In genomic region chr11:40328890-40329617, GRCh38 we compare ENCODE assay signal across 8 cellular contexts.
DNase-seq lines count a peak whose midpoint lies in the region; ATAC-seq and TF ChIP-seq lines count a peak whose summit lies in the region.

No MANE protein-coding gene starts in this region.

- dilution Hi-C loops in mammary epithelial cell (cut with HindIII; ENCODE audit: low sequenced_read_pairs), result no loop called here

- in situ Hi-C loops in mammary epithelial cell (cut with MboI; ENCODE audit: low sequenced_read_pairs in 2 of 2), result no loop called here

- BruUV-seq in mammary epithelial cell (replicated peaks; lab: Mats Ljungman, UMichigan), result no TSS peak

- intact Hi-C loops in mammary epithelial cell (cut with micrococcal nuclease), result no loop called here
- intact Hi-C loops in lower lobe of right lung (cut with DNase I), result no loop called here

- H4K20me1 ChIP-seq in mammary epithelial cell (ENCODE audit: insufficient read depth, low read length), result no peaks in the 10 kb centered on the region

- peak; percentile 95 to 98 for ATAC-seq in lower lobe of right lung
- no peak for ATAC-seq in GM21528 (IDR thresholded peaks at IDR 0.05; ENCODE audit: low FRiP score, unreplicated experiment)

- H3K4me3 ChIP-seq in AG04450 (ENCODE audit: low read depth, low read length) (peak overlapping the region; percentile 11; the same call in 1 of the 2 replicates), MG63 (no peak overlapping the region), mammary epithelial cell (replicated peaks in 1 of 3; ENCODE audit: insufficient read depth in 1 of 3, low read depth in 2 of 3, low read length in 3 of 3) (no peak overlapping the region), lower lobe of right lung (no peak overlapping the region)

- H3K27ac ChIP-seq in AG04450 (ENCODE audit: low read depth, low read length), result peak overlapping the region; percentile 77
- peak overlapping the region; percentile 65 for H3K27ac ChIP-seq in mammary epithelial cell (ENCODE audit: insufficient read depth, low read depth, low read length)
- H3K27ac ChIP-seq in lower lobe of right lung, result peak overlapping the region; percentile 28

- POLR2A ChIA-PET in AG04450 (lab: Yijun Ruan, JAX), result interaction anchor here (0.9 to 1.6 kb wide), 2 partner anchors 12 to 59 kb away, joined by 3 read pairs; no protein-coding TSS in a partner anchor

- no peaks in the 10 kb centered on the region for H3K27me3 ChIP-seq in AG04450 (ENCODE audit: control insufficient read depth, insufficient read depth, low read length)
- no peaks in the 10 kb centered on the region for H3K27me3 ChIP-seq in MG63
- H3K27me3 ChIP-seq in mammary epithelial cell (ENCODE audit: insufficient read depth, low read length), result no peaks in the 10 kb centered on the region
- no peaks in the 10 kb centered on the region for H3K27me3 ChIP-seq in lower lobe of right lung (ENCODE audit: low read depth)

- peaks cover 4% of the 10 kb centered on the region for H3K4me1 ChIP-seq in mammary epithelial cell (ENCODE audit: insufficient read depth, low read length)
- H3K4me1 ChIP-seq in lower lobe of right lung, result peaks cover 4% of the 10 kb centered on the region

- no peak for TF ChIP-seq CTCF in AG04450 (IDR thresholded peaks at IDR 0.05; ENCODE audit: low read depth, low read length)
- no peak for TF ChIP-seq CTCF in mammary epithelial cell (conservative IDR thresholded peaks at IDR 0.05 in 1 of 2, IDR thresholded peaks at IDR 0.05 in 1 of 2; ENCODE audit: extremely low read depth in 1 of 2, insufficient read depth in 1 of 2, low read depth in 1 of 2, low read length in 2 of 2)
- TF ChIP-seq CTCF in lower lobe of right lung (IDR thresholded peaks at IDR 0.05), result no peak

- DNase-seq in AG04450 (ENCODE audit: low read depth, low spot score) (peak; percentile 100), MG63 (peak; percentile 98), mammary epithelial cell (peak; percentile 99), lower lobe of right lung (peak; percentile 48), activated gamma-delta T cell treated with Interleukin-2 at 50 U/mL for 16 hours (no peak)
- no peak for DNase-seq in activated CD8-positive, alpha-beta memory T cell treated with anti-CD3 and anti-CD28 coated beads, Interleukin-2, amount 50 U/mL, for 4 hours
- DNase-seq in activated CD4-positive, alpha-beta T cell treated with anti-CD3 and anti-CD28 coated beads, Interleukin-2, amount 50 U/mL, for 4 hours, result no peak

- H3K36me3 ChIP-seq in MG63 (peaks cover 4% of the 10 kb centered on the region; the same call in 1 of the 2 replicates), mammary epithelial cell (ENCODE audit: insufficient read depth, low read length) (no peaks in the 10 kb centered on the region), lower lobe of right lung (no peaks in the 10 kb centered on the region)

- H3K9ac ChIP-seq in mammary epithelial cell (ENCODE audit: insufficient read depth, low read length), result no peak overlapping the region

- peak overlapping the region; percentile 22 for H2AFZ ChIP-seq in mammary epithelial cell (ENCODE audit: low read depth, low read length)

- H3K4me2 ChIP-seq in mammary epithelial cell (ENCODE audit: insufficient read depth, low read depth, low read length), result peak overlapping the region; percentile 49

- WGBS in mammary epithelial cell (ENCODE audit: low coverage, missing lambda C conversion rate), result 20% methylated on average over 5 of the region's 5 CpGs

- no peaks in the 10 kb centered on the region for H3K79me2 ChIP-seq in mammary epithelial cell (ENCODE audit: insufficient read depth, low read length)

- H3K9me3 ChIP-seq in AG04450 (ENCODE audit: control insufficient read depth, insufficient read depth, low read length) (no peaks in the 10 kb centered on the region), MG63 (peaks cover 10% of the 10 kb centered on the region), mammary epithelial cell (replicated peaks; ENCODE audit: insufficient read depth, low read length) (no peaks in the 10 kb centered on the region), lower lobe of right lung (no peaks in the 10 kb centered on the region)

- CTCF ChIA-PET in AG04450 (lab: Charles Lee), result interaction anchor here (0.5 to 1.8 kb wide), 4 partner anchors 15 to 37 kb away, joined by 3 to 18 read pairs (median 3); no protein-coding TSS in a partner anchor
- CTCF ChIA-PET in mammary epithelial cell (lab: Charles Lee; ENCODE audit: low non-redundant PET), result no interaction called here

Comparison
In these comparisons a context has a peak if more than half of its experiments do, and no peak if none do; other contexts are left out.
1. DNase-seq: peak in AG04450 (single experiment), MG63 (single experiment), mammary epithelial cell (single experiment) and lower lobe of right lung (single experiment); none in activated CD8-positive, alpha-beta memory T cell treated with anti-CD3 and anti-CD28 coated beads, Interleukin-2, amount 50 U/mL, for 4 hours (single experiment), activated gamma-delta T cell treated with Interleukin-2 at 50 U/mL for 16 hours (single experiment) and activated CD4-positive, alpha-beta T cell treated with anti-CD3 and anti-CD28 coated beads, Interleukin-2, amount 50 U/mL, for 4 hours (0 of 2).
2. Peak in every context shown above with its lines, with median percentiles within 50 percentile points of each other: H3K27ac ChIP-seq.